ENCODE assay signal across 2 cellular contexts in the genomic region with DNA sequence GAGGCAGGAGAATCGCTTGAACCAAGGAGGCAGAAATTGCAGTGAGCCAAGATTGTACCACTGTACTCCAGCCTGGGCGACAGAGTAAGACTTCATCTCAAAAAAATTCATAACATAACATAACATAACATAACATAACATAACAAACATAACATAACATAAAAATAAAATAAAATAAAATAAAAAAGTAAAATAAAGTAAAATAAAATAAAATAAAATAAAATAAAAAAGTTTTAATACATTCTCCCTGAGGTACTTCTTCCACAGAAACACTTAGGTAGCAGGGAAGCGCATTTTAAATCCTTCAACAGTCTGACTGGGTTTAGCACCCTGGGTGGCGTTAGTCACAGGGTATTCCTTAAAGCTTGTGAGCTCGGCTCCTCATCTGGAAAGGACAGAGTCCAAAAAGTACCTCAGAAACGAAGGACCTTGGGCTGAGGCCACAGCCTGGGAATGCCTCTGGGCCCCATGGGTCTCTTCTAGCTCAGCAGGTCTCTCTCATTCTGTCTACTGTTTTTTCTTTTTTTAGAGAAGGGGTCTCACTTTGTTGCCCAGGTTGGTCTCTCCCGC.
TF ChIP-seq lines count a peak whose summit lies in the region.

No MANE protein-coding gene starts in this region.

TF ChIP-seq in HepG2, 621 proteins besides CTCF, POLR2A, EP300 and RAD21 (continued from another document):
- TF ChIP-seq CBX2 (IDR thresholded peaks at IDR 0.05; ENCODE audit: low read depth, low read length), result no peak
- TF ChIP-seq CBX2 (CRISPR knock-in tag; IDR thresholded peaks at IDR 0.05; ENCODE audit: low read depth), result no peak

TF ChIP-seq in GM12891, 5 proteins besides CTCF, POLR2A, EP300 and RAD21 (continued from another document):
- TF ChIP-seq PAX5 (IDR thresholded peaks at IDR 0.05; ENCODE audit: insufficient read depth, low read length, severe bottlenecking) (no peak), SPI1 (IDR thresholded peaks at IDR 0.05; ENCODE audit: low read depth, low read length) (no peak), POU2F2 (IDR thresholded peaks at IDR 0.05; ENCODE audit: low read depth, low read length) (no peak)
